19 cellular contexts compared by ENCODE assay signal in the genomic region with DNA sequence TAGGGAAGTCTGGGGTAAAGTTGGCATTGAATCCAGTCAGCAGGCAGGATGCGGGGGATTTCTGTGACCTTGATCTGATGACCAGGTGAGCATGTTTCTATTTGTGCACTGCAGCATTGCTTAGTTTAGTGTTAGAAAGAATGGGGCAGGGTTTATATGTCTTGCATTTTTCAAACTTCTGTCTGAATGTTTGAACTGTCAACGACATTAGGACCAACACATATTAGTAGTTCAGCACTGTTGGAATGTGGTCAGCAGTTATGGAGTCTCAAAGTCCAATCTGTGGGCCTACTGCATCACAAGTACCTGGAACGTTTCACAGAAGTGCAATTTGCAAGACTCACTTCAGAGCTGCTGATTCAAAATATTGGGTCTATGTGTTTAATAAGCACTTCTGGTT.
DNase-seq lines count a peak whose midpoint lies in the region; ATAC-seq and TF ChIP-seq lines count a peak whose summit lies in the region.
"Had no signal": no experiment of that assay in that cellular context is flagged by ENCODE, and none has a peak within 500 bp of the region (broad histone marks: within the 10 kb centered on the region; RNA-seq: fewer than 3 reads in every experiment).

No MANE protein-coding gene starts in this region.

- no peaks in the 10 kb centered on the region for H3K36me3 ChIP-seq in liver (ENCODE audit: control insufficient read depth in 4 of 4, insufficient read depth in 3 of 4, low read depth in 1 of 4, low read length in 3 of 4)
- no peaks in the 10 kb centered on the region for H3K36me3 ChIP-seq in PC-9 (ENCODE audit: low read depth)

- H3K9ac ChIP-seq in liver (ENCODE audit: low read depth in 1 of 2, low read length in 2 of 2) = no peak overlapping the region

- no peak for TF ChIP-seq RAD21 in liver (IDR thresholded peaks at IDR 0.05)

- POLR2A ChIA-PET in PC-9 (lab: Charles Lee; ENCODE audit: unreplicated experiment) = no interaction called here

- peaks cover 14 to 17% of the 10 kb centered on the region in 2 donors for H3K9me3 Mint-ChIP-seq in effector memory CD8-positive, alpha-beta T cell
- H3K9me3 Mint-ChIP-seq: GM23338 had no signal

- H3K36me3 Mint-ChIP-seq in effector memory CD8-positive, alpha-beta T cell (ENCODE audit: insufficient read depth) = no peaks in the 10 kb centered on the region
- H3K36me3 Mint-ChIP-seq: CD14-positive monocyte, IgD-negative memory B cell had no signal

- no peaks in the 10 kb centered on the region for H3K9me2 ChIP-seq in PC-9 (ENCODE audit: insufficient read depth)

- DNase-seq in NCI-H748 (lab: John Stamatoyannopoulos, UW; ENCODE audit: unreplicated experiment) (peak; percentile 54), NCI-H748 treated with DMSO at 0.1 percent for 48 hours (lab: John Stamatoyannopoulos, UW) (no peak), RKO (ENCODE audit: low spot score) (peak; percentile 15), H4 (ENCODE audit: low spot score) (no peak), PC-9 (no peak)
- no peak for DNase-seq in effector memory CD8-positive, alpha-beta T cell
- DNase-seq: HCEC 1CT, Karpas-422, NCI-H1436 treated with DMSO at 0.1 percent for 48 hours, NCI-H1930, NCI-H2227 treated with DMSO at 0.1 percent for 48 hours, NCI-H510A, Right ventricle myocardium superior had no signal

- no peaks in the 10 kb centered on the region for H3K4me1 ChIP-seq in liver (ENCODE audit: control insufficient read depth in 4 of 4, insufficient read depth in 4 of 4, low read length in 3 of 4)
- H3K4me1 ChIP-seq in PC-9 (replicated peaks; ENCODE audit: insufficient read depth) = no peaks in the 10 kb centered on the region

- no peak for ATAC-seq in effector memory CD8-positive, alpha-beta T cell (replicated peaks)
- no peak for ATAC-seq in GM18520 (IDR thresholded peaks at IDR 0.05; ENCODE audit: unreplicated experiment)
- ATAC-seq: GM23338 had no signal

- H4K20me1 ChIP-seq in PC-9 (ENCODE audit: insufficient read depth) = no peaks in the 10 kb centered on the region

- CTCF ChIA-PET in PC-9 (lab: Charles Lee) = no interaction called here

- H3K27me3 Mint-ChIP-seq in effector memory CD8-positive, alpha-beta T cell = no peaks in the 10 kb centered on the region
- H3K27me3 Mint-ChIP-seq: B cell, IgD-negative memory B cell had no signal

- no peak overlapping the region for H3K4me2 ChIP-seq in PC-9
- H3K4me2 ChIP-seq: GM23338 had no signal

- peaks cover 0 to 2% (median 0%) of the 10 kb centered on the region in 4 donors for H3K27me3 ChIP-seq in liver (ENCODE audit: control insufficient read depth in 4 of 4, insufficient read depth in 4 of 4, low read length in 3 of 4)
- peaks cover 13% of the 10 kb centered on the region; the same call in 1 of the 2 replicates for H3K27me3 ChIP-seq in PC-9 (ENCODE audit: insufficient read depth, low read depth)

- no TSS peak for BruUV-seq in PC-9 (replicated peaks; lab: Mats Ljungman, UMichigan)

- H3K27ac Mint-ChIP-seq in effector memory CD8-positive, alpha-beta T cell = no peak overlapping the region
- H3K27ac Mint-ChIP-seq: B cell, CD14-positive monocyte, GM23338 had no signal

- no peak for TF ChIP-seq CTCF in liver (IDR thresholded peaks at IDR 0.05; ENCODE audit: low read depth, low read length, missing input control)
- TF ChIP-seq CTCF in PC-9 (conservative IDR thresholded peaks at IDR 0.05) = no peak

- no peak overlapping the region for H3K27ac ChIP-seq in liver (ENCODE audit: low read depth in 1 of 2, low read length in 2 of 2)
- no peak overlapping the region for H3K27ac ChIP-seq in PC-9

- no peaks in the 10 kb centered on the region for H3K4me1 Mint-ChIP-seq in effector memory CD8-positive, alpha-beta T cell (ENCODE audit: low read depth in 2 of 2)
- H3K4me1 Mint-ChIP-seq: B cell, GM23338, IgD-negative memory B cell had no signal

- no peaks in the 10 kb centered on the region for H3K79me2 ChIP-seq in PC-9 (ENCODE audit: low read depth)

- WGBS in liver = 44% methylated on average over 3 of the region's 3 CpGs

- intact Hi-C loops in PC-9 (cut with micrococcal nuclease; ENCODE audit: unreplicated experiment) = no loop called here

- no peak overlapping the region for H2AFZ ChIP-seq in PC-9
- H2AFZ ChIP-seq: GM23338 had no signal

- H3K4me3 ChIP-seq in liver (ENCODE audit: low read depth in 1 of 3, low read length in 3 of 3) (no peak overlapping the region), PC-9 (no peak overlapping the region)
- H3K4me3 ChIP-seq: GM23338 had no signal

- H3F3A ChIP-seq in PC-9 (ENCODE audit: insufficient read depth, low read depth) = no peaks in the 10 kb centered on the region

- H3K9me3 ChIP-seq in liver (ENCODE audit: control insufficient read depth in 4 of 4, low read length in 3 of 4) = no peaks in the 10 kb centered on the region
- no peaks in the 10 kb centered on the region for H3K9me3 ChIP-seq in PC-9 (ENCODE audit: insufficient read depth, low read depth)

- H3K4me3 Mint-ChIP-seq in effector memory CD8-positive, alpha-beta T cell = no peak overlapping the region
- H3K4me3 Mint-ChIP-seq: B cell, CD14-positive monocyte, GM23338, IgD-negative memory B cell had no signal

TF ChIP-seq in liver, 16 proteins besides CTCF, POLR2A, EP300 and RAD21:
- TF ChIP-seq HNF4A (conservative IDR thresholded peaks at IDR 0.05) = peak; percentile 34 to 43
- TF ChIP-seq, protein P1, sequence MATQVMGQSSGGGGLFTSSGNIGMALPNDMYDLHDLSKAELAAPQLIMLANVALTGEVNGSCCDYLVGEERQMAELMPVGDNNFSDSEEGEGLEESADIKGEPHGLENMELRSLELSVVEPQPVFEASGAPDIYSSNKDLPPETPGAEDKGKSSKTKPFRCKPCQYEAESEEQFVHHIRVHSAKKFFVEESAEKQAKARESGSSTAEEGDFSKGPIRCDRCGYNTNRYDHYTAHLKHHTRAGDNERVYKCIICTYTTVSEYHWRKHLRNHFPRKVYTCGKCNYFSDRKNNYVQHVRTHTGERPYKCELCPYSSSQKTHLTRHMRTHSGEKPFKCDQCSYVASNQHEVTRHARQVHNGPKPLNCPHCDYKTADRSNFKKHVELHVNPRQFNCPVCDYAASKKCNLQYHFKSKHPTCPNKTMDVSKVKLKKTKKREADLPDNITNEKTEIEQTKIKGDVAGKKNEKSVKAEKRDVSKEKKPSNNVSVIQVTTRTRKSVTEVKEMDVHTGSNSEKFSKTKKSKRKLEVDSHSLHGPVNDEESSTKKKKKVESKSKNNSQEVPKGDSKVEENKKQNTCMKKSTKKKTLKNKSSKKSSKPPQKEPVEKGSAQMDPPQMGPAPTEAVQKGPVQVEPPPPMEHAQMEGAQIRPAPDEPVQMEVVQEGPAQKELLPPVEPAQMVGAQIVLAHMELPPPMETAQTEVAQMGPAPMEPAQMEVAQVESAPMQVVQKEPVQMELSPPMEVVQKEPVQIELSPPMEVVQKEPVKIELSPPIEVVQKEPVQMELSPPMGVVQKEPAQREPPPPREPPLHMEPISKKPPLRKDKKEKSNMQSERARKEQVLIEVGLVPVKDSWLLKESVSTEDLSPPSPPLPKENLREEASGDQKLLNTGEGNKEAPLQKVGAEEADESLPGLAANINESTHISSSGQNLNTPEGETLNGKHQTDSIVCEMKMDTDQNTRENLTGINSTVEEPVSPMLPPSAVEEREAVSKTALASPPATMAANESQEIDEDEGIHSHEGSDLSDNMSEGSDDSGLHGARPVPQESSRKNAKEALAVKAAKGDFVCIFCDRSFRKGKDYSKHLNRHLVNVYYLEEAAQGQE (IDR thresholded peaks at IDR 0.05) = peak; percentile 96
- TF ChIP-seq YY1 (IDR thresholded peaks at IDR 0.05) = no peak
- TF ChIP-seq GABPA (IDR thresholded peaks at IDR 0.05 in 1 of 2, conservative IDR thresholded peaks at IDR 0.05 in 1 of 2) = no peak

Comparison
In these comparisons a context has a peak if more than half of its experiments do, and no peak if none do; other contexts are left out.
1. DNase-seq: peak in NCI-H748 (single experiment) and RKO (single experiment); none in NCI-H748 treated with DMSO at 0.1 percent for 48 hours (single experiment), effector memory CD8-positive, alpha-beta T cell (0 of 3), H4 (single experiment) and PC-9 (0 of 2).